Comparison of ENCODE assay signal across 1 cellular context in the genomic region with DNA sequence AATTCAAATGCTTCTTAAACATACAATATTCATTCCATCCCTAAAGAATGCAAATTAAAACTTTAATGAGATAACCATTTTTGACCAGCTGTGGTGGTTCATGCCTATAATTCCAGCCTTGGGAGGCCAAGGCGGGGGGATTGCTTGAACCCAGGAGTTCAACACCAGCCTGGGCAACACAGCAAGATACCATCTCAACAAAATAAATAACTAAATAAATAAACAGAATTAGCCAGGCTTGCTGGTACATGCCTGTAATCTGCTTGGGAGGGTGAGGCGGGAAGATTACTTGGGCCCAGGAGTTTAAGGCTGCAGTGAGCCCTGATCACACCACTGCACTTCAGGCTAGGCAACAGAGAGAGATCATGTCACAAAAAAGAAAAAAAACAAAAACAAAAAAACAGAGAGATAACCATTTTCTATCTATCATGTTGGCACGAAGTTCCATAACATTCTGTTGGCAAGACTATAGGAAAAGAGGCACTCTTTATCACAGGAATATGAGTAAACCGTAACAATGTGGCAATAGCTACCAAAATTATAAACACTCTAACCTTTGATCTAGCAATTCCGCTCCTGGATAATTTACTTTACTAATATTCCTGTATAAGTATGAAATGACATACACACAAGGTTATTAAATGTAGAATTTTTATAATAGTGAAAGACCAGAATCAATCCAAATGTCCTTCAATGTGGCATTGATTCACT.
TF ChIP-seq lines count a peak whose summit lies in the region.

No MANE protein-coding gene starts in this region.

TF ChIP-seq in HEK293, 187 proteins besides CTCF, POLR2A, EP300 and RAD21 (continued from another document and continues in another):
- TF ChIP-seq PRDM2 (tag by site-specific recombination; IDR thresholded peaks at IDR 0.05; ENCODE audit: borderline replicate concordance): no peak
- TF ChIP-seq, protein P1, sequence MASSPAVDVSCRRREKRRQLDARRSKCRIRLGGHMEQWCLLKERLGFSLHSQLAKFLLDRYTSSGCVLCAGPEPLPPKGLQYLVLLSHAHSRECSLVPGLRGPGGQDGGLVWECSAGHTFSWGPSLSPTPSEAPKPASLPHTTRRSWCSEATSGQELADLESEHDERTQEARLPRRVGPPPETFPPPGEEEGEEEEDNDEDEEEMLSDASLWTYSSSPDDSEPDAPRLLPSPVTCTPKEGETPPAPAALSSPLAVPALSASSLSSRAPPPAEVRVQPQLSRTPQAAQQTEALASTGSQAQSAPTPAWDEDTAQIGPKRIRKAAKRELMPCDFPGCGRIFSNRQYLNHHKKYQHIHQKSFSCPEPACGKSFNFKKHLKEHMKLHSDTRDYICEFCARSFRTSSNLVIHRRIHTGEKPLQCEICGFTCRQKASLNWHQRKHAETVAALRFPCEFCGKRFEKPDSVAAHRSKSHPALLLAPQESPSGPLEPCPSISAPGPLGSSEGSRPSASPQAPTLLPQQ (tag by site-specific recombination; IDR thresholded peaks at IDR 0.05): no peak
- TF ChIP-seq ZBTB10 (tag by site-specific recombination; IDR thresholded peaks at IDR 0.05): no peak
- TF ChIP-seq WT1 (tag by site-specific recombination; IDR thresholded peaks at IDR 0.05): peak; percentile 53
- no peak for TF ChIP-seq GLIS2 (tag by site-specific recombination; IDR thresholded peaks at IDR 0.05)
- TF ChIP-seq ZNF148 (tag by site-specific recombination; IDR thresholded peaks at IDR 0.05; ENCODE audit: borderline replicate concordance): no peak
- no peak for TF ChIP-seq HOXA7 (CRISPR knock-in tag; IDR thresholded peaks at IDR 0.05; ENCODE audit: borderline replicate concordance)
- no peak for TF ChIP-seq ZBTB20 (tag by site-specific recombination; IDR thresholded peaks at IDR 0.05)
- TF ChIP-seq MZF1 (tag by site-specific recombination; IDR thresholded peaks at IDR 0.05; ENCODE audit: borderline replicate concordance): peak; percentile 90
- TF ChIP-seq ZNF324 (tag by site-specific recombination; IDR thresholded peaks at IDR 0.05): no peak
- TF ChIP-seq, protein P2, sequence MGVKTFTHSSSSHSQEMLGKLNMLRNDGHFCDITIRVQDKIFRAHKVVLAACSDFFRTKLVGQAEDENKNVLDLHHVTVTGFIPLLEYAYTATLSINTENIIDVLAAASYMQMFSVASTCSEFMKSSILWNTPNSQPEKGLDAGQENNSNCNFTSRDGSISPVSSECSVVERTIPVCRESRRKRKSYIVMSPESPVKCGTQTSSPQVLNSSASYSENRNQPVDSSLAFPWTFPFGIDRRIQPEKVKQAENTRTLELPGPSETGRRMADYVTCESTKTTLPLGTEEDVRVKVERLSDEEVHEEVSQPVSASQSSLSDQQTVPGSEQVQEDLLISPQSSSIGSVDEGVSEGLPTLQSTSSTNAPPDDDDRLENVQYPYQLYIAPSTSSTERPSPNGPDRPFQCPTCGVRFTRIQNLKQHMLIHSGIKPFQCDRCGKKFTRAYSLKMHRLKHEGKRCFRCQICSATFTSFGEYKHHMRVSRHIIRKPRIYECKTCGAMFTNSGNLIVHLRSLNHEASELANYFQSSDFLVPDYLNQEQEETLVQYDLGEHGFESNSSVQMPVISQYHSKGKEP (tag by site-specific recombination; IDR thresholded peaks at IDR 0.05): no peak
- no peak for TF ChIP-seq ZNF366 (tag by site-specific recombination; conservative IDR thresholded peaks at IDR 0.05)
- no peak for TF ChIP-seq ZNF433 (tag by site-specific recombination; IDR thresholded peaks at IDR 0.05; ENCODE audit: low read depth)
- TF ChIP-seq ZNF544 (tag by site-specific recombination; IDR thresholded peaks at IDR 0.05): no peak
- no peak for TF ChIP-seq EGR2 (tag by site-specific recombination; IDR thresholded peaks at IDR 0.05; ENCODE audit: low read depth)
- TF ChIP-seq ZBTB49 (tag by site-specific recombination; IDR thresholded peaks at IDR 0.05; ENCODE audit: low read depth): no peak
- TF ChIP-seq ZBTB17 (tag by site-specific recombination; IDR thresholded peaks at IDR 0.05): 0 out of 2 replicates have a peak, but pooled peaks have one; percentile 29
- no peak for TF ChIP-seq ZNF302 (tag by site-specific recombination; IDR thresholded peaks at IDR 0.05; ENCODE audit: low read depth)
- TF ChIP-seq ZNF292 (tag by site-specific recombination; IDR thresholded peaks at IDR 0.05; ENCODE audit: borderline replicate concordance, low read depth): no peak
- TF ChIP-seq ZNF202 (tag by site-specific recombination; IDR thresholded peaks at IDR 0.05; ENCODE audit: borderline replicate concordance): no peak
- TF ChIP-seq ZBTB8A (tag by site-specific recombination; IDR thresholded peaks at IDR 0.05): no peak
- TF ChIP-seq ZNF623 (tag by site-specific recombination; IDR thresholded peaks at IDR 0.05): no peak
- no peak for TF ChIP-seq ZNF248 (tag by site-specific recombination; IDR thresholded peaks at IDR 0.05)
- TF ChIP-seq, protein P3, sequence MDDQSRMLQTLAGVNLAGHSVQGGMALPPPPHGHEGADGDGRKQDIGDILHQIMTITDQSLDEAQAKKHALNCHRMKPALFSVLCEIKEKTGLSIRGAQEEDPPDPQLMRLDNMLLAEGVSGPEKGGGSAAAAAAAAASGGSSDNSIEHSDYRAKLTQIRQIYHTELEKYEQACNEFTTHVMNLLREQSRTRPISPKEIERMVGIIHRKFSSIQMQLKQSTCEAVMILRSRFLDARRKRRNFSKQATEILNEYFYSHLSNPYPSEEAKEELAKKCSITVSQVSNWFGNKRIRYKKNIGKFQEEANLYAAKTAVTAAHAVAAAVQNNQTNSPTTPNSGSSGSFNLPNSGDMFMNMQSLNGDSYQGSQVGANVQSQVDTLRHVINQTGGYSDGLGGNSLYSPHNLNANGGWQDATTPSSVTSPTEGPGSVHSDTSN (CRISPR knock-in tag; IDR thresholded peaks at IDR 0.05): no peak
- no peak for TF ChIP-seq ZIC2 (tag by site-specific recombination; IDR thresholded peaks at IDR 0.05)
- no peak for TF ChIP-seq ZNF621 (tag by site-specific recombination; IDR thresholded peaks at IDR 0.05)
- no peak for TF ChIP-seq MEIS1 (CRISPR knock-in tag; IDR thresholded peaks at IDR 0.05; ENCODE audit: borderline replicate concordance)
- TF ChIP-seq ZNF121 (tag by site-specific recombination; IDR thresholded peaks at IDR 0.05): peak; percentile 53; the same call in 1 of the 2 replicates
- no peak for TF ChIP-seq ZNF677 (tag by site-specific recombination; IDR thresholded peaks at IDR 0.05)
- no peak for TF ChIP-seq ZNF394 (tag by site-specific recombination; IDR thresholded peaks at IDR 0.05; ENCODE audit: borderline replicate concordance)
- TF ChIP-seq ZNF10 (tag by site-specific recombination; IDR thresholded peaks at IDR 0.05): no peak
- no peak for TF ChIP-seq SP3 (tag by site-specific recombination; IDR thresholded peaks at IDR 0.05)
- no peak for TF ChIP-seq ZNF16 (tag by site-specific recombination; IDR thresholded peaks at IDR 0.05; ENCODE audit: low read depth)
- TF ChIP-seq ZNF660 (tag by site-specific recombination; IDR thresholded peaks at IDR 0.05): no peak
- TF ChIP-seq ZEB2 (tag by site-specific recombination; IDR thresholded peaks at IDR 0.05): no peak
